In the genomic region with DNA sequence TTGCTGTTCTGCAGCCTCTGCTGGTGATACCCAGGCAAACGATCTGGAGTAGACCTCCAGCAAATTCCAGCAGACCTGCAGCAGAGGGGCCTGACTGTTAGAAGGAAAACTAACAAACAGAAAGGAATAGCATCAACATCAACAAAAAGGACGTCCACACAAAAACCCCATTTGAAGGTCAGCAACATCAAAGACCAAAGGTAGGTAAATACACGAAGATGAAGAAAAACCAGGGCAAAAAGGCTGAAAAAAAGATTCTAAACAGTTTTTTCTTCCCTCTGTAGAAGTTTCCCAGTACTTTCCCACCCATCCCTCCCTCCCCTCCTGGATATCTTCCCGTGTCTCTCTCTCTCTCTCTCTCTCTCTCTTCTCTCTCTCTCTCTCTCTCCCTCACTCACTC, we compare ENCODE assay signal across 7 cellular contexts.
DNase-seq lines count a peak whose midpoint lies in the region; ATAC-seq, FAIRE-seq and TF ChIP-seq lines count a peak whose summit lies in the region.
"Not testable (repeated sequence)": the region's sequence is repeated elsewhere in the genome, so short reads cannot be mapped to it uniquely, and the experiment has no call there.

No MANE protein-coding gene starts in this region.

- not testable (repeated sequence) for H3F3A ChIP-seq in GM23338 (replicated peaks; ENCODE audit: low read depth)
- H3F3A ChIP-seq in neural progenitor cell (ENCODE audit: low read depth), result peaks cover 12% of the 10 kb centered on the region

- TF ChIP-seq CTCF in GM23338 (conservative IDR thresholded peaks at IDR 0.05; ENCODE audit: low read depth in 2 of 2); WTC11 (IDR thresholded peaks at IDR 0.05); glutamatergic neuron (IDR thresholded peaks at IDR 0.05; ENCODE audit: partially characterized antibody, unreplicated experiment); cardiac muscle cell (IDR thresholded peaks at IDR 0.05; ENCODE audit: low read depth, low read length); nephron progenitor cell (IDR thresholded peaks at IDR 0.05); neural progenitor cell (IDR thresholded peaks at IDR 0.05): not testable (repeated sequence)
- TF ChIP-seq CTCF in HepG2 (CRISPR knock-in tag; IDR thresholded peaks at IDR 0.05), result peak; percentile 15; the same call in 1 of the 2 replicates

- not testable (repeated sequence) for H3K36me3 ChIP-seq in GM23338 (ENCODE audit: insufficient read depth); cardiac muscle cell; HepG2 (replicated peaks in 1 of 2; ENCODE audit: control insufficient read depth in 1 of 2, insufficient read depth in 2 of 2, low read length in 2 of 2); neural progenitor cell

- not testable (repeated sequence) for H3K36me3 Mint-ChIP-seq in GM23338 (ENCODE audit: low read depth); WTC11; glutamatergic neuron (ENCODE audit: unreplicated experiment); nephron progenitor cell (ENCODE audit: low read depth); neural progenitor cell

- H3K4me1 Mint-ChIP-seq in GM23338, result peaks cover 27% of the 10 kb centered on the region
- peaks cover 26% of the 10 kb centered on the region for H3K4me1 Mint-ChIP-seq in WTC11
- peaks cover 22% of the 10 kb centered on the region for H3K4me1 Mint-ChIP-seq in glutamatergic neuron (ENCODE audit: low read depth, unreplicated experiment)
- peaks cover 32% of the 10 kb centered on the region for H3K4me1 Mint-ChIP-seq in nephron progenitor cell
- H3K4me1 Mint-ChIP-seq in neural progenitor cell, result not testable (repeated sequence)

- not testable (repeated sequence) for H3K4me2 ChIP-seq in GM23338, neural progenitor cell
- peak overlapping the region; percentile 45; the same call in 1 of the 2 replicates for H3K4me2 ChIP-seq in HepG2 (ENCODE audit: low read depth, low read length)

- not testable (repeated sequence) for TF ChIP-seq POLR2A in HepG2 (IDR thresholded peaks at IDR 0.05; ENCODE audit: insufficient read depth in 1 of 2, low read depth in 2 of 2, low read length in 2 of 2)

- not testable (repeated sequence) for H3K9me3 Mint-ChIP-seq in GM23338; WTC11; glutamatergic neuron (ENCODE audit: unreplicated experiment); nephron progenitor cell; neural progenitor cell

- H3K79me2 ChIP-seq in GM23338 (replicated peaks; ENCODE audit: insufficient read depth); HepG2 (ENCODE audit: insufficient read depth, low read length); neural progenitor cell (ENCODE audit: low read depth): not testable (repeated sequence)

- not testable (repeated sequence) for H3K9ac ChIP-seq in HepG2 (ENCODE audit: insufficient read depth, low read depth, low read length); neural progenitor cell

- FAIRE-seq in HepG2 (lab: Jason Lieb, UNC), result not testable (repeated sequence)

- CTCF ChIA-PET in WTC11 (lab: Charles Lee); HepG2 (lab: Yijun Ruan, JAX; ENCODE audit: low intra/inter-chr PET ratio, low total read pairs): not testable (repeated sequence)

- not testable (repeated sequence) for H4K20me1 ChIP-seq in GM23338 (replicated peaks; ENCODE audit: insufficient read depth); HepG2 (ENCODE audit: insufficient read depth, low read length)
- peaks cover 50% of the 10 kb centered on the region for H4K20me1 ChIP-seq in neural progenitor cell (ENCODE audit: low read depth)

- H3K27me3 ChIP-seq in GM23338 (ENCODE audit: insufficient read depth); cardiac muscle cell; HepG2 (ENCODE audit: control insufficient read depth in 1 of 2, insufficient read depth in 2 of 2, low read length in 2 of 2); neural progenitor cell: not testable (repeated sequence)

- POLR2A ChIA-PET in WTC11 (lab: Charles Lee); HepG2 (lab: Yijun Ruan, JAX): not testable (repeated sequence)

- not testable (repeated sequence) for H3K27me3 Mint-ChIP-seq in GM23338 (ENCODE audit: insufficient read depth, low read depth, poor library complexity); WTC11 (ENCODE audit: low read depth); glutamatergic neuron (ENCODE audit: unreplicated experiment); nephron progenitor cell (ENCODE audit: low read depth, poor library complexity); neural progenitor cell (ENCODE audit: insufficient read depth, low read depth)

- not testable (repeated sequence) for BruUV-seq in HepG2 (replicated peaks; lab: Mats Ljungman, UMichigan)

- TF ChIP-seq EP300 in HepG2 (IDR thresholded peaks at IDR 0.05; ENCODE audit: low read depth in 2 of 2, low read length in 2 of 2); HepG2 (CRISPR knock-in tag; IDR thresholded peaks at IDR 0.05; ENCODE audit: borderline replicate concordance): not testable (repeated sequence)

- not testable (repeated sequence) for H3K4me3 Mint-ChIP-seq in GM23338; WTC11; glutamatergic neuron (ENCODE audit: unreplicated experiment); nephron progenitor cell; neural progenitor cell

- H3K4me1 ChIP-seq in GM23338 (ENCODE audit: insufficient read depth) (peaks cover 18% of the 10 kb centered on the region), cardiac muscle cell (ENCODE audit: low read depth) (peaks cover 29% of the 10 kb centered on the region), HepG2 (ENCODE audit: insufficient read depth, low read length) (peaks cover 42% of the 10 kb centered on the region)
- H3K4me1 ChIP-seq in neural progenitor cell, result not testable (repeated sequence)

- H3K4me3 ChIP-seq in GM23338; cardiac muscle cell; HepG2 (replicated peaks in 1 of 3; ENCODE audit: insufficient read depth in 1 of 3, low read depth in 2 of 3, low read length in 3 of 3); neural progenitor cell: not testable (repeated sequence)

- 0% methylated on average over 4 of the region's 4 CpGs for WGBS in HepG2 (ENCODE audit: low lambda C conversion rate)

- H3K27ac ChIP-seq in GM23338 (ENCODE audit: low read depth), result not testable (repeated sequence)
- H3K27ac ChIP-seq in cardiac muscle cell (peak overlapping the region; percentile 50), HepG2 (ENCODE audit: extremely low read length, insufficient read depth, low read length) (peak overlapping the region; percentile 46), neural progenitor cell (peak overlapping the region; percentile 29)

- H3K9me3 ChIP-seq in cardiac muscle cell (ENCODE audit: low read depth); HepG2 (ENCODE audit: low read length); neural progenitor cell (ENCODE audit: low read depth): not testable (repeated sequence)

- TF ChIP-seq RAD21 in HepG2 (CRISPR knock-in tag; IDR thresholded peaks at IDR 0.05), result not testable (repeated sequence)

- not testable (repeated sequence) for ATAC-seq in GM23338, WTC11
- ATAC-seq in HepG2, result peak; percentile 63

- H3K27ac Mint-ChIP-seq in GM23338, result 0 out of 2 replicates have a peak overlapping the region, but pooled peaks have one; percentile 16
- peak overlapping the region; percentile 77 for H3K27ac Mint-ChIP-seq in WTC11
- H3K27ac Mint-ChIP-seq in glutamatergic neuron (ENCODE audit: unreplicated experiment), result peak overlapping the region; percentile 29
- peak overlapping the region; percentile 94 for H3K27ac Mint-ChIP-seq in nephron progenitor cell
- not testable (repeated sequence) for H3K27ac Mint-ChIP-seq in neural progenitor cell

- not testable (repeated sequence) for H2AFZ ChIP-seq in GM23338; HepG2 (ENCODE audit: low read length); neural progenitor cell (replicated peaks)

- in situ Hi-C loops in HepG2 (cut with HindIII; ENCODE audit: extremely low pct_ligation_motif_present, low pct_unique_long_range_greater_than_20kb), result not testable (repeated sequence)

- intact Hi-C loops in HepG2 (cut with micrococcal nuclease; ENCODE audit: unreplicated experiment), result loop anchor here (5.0 kb wide), 1 partner anchor 39 kb away; no protein-coding TSS in a partner anchor

- H3K9me2 ChIP-seq in GM23338 (ENCODE audit: insufficient read depth), result not testable (repeated sequence)

- DNase-seq in GM23338 (ENCODE audit: low spot score); WTC11 (ENCODE audit: low spot score); glutamatergic neuron; cardiac muscle cell (ENCODE audit: low read depth in 1 of 2, low spot score in 1 of 2); nephron progenitor cell; neural progenitor cell (ENCODE audit: low spot score): not testable (repeated sequence)
- peak; percentile 9 for DNase-seq in HepG2 (ENCODE audit: low spot score)

TF ChIP-seq in HepG2, 621 proteins besides CTCF, POLR2A, EP300 and RAD21 (continues in another document):
- TF ChIP-seq TEAD3 (CRISPR knock-in tag; optimal IDR thresholded peaks at IDR 0.05; ENCODE audit: borderline replicate concordance), result peak; percentile 18
